In the genomic region with DNA sequence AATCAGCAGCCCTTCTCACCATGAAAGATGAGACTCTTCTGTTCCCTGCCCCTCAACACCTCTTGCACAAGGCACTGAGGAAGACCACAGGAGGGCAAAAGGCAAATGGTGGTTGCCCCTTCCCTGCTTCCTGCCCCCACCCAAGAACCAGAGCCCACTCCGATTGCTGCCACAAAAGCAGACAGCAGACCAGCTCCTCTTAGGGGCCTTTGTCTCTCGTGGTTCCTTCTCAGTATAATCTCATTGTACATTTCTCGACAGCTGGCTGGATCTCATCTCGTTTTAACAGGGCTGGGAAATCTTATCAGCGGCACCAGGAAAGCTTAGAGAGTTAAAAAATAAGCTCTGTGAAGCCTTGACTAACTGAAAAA, we compare ENCODE assay signal across 8 cellular contexts. TPM values are rescaled to one million over a fixed set of nuclear protein-coding genes. Genes with fewer than 3 reads are reported as not detected.
DNase-seq lines count a peak whose midpoint lies in the region; ATAC-seq, FAIRE-seq and TF ChIP-seq lines count a peak whose summit lies in the region.

No MANE protein-coding gene starts in this region.

- no peak for ATAC-seq in GM18868 (IDR thresholded peaks at IDR 0.05; ENCODE audit: unreplicated experiment)

- H2AFZ ChIP-seq in MM.1S (ENCODE audit: low read length) (peak overlapping the region; percentile 26; the same call in 1 of the 2 replicates), H1 (ENCODE audit: low read length) (no peak overlapping the region)

- no peak overlapping the region for H3K23ac ChIP-seq in H1 (ENCODE audit: insufficient read length)

- H3K56ac ChIP-seq in H1 (replicated peaks; ENCODE audit: insufficient read length, low read depth, low read length) = no peak overlapping the region

- 0 out of 2 replicates have a peak overlapping the region, but pooled peaks have one; percentile 28 for H2AK5ac ChIP-seq in H1 (ENCODE audit: low read depth, low read length)

- H3K14ac ChIP-seq in H1 (ENCODE audit: insufficient read length) = no peak overlapping the region

- no peak for DNase-seq in BJ (ENCODE audit: low read depth)
- no peak for DNase-seq in MM.1S
- DNase-seq in H1 (ENCODE audit: low read depth in 1 of 2, low spot score in 2 of 2) = no peak
- no peak for DNase-seq in epidermal melanocyte (ENCODE audit: insufficient read length, low spot score)
- DNase-seq in NCI-H1417 treated with DMSO at 0.1 percent for 48 hours (lab: John Stamatoyannopoulos, UW) = no peak
- DNase-seq in effector CD8-positive, alpha-beta T cell (lab: John Stamatoyannopoulos, UW) = no peak

- no peak overlapping the region for H2BK15ac ChIP-seq in H1 (ENCODE audit: low read length)

- no peaks in the 10 kb centered on the region for H3K79me1 ChIP-seq in H1 (ENCODE audit: low read depth, low read length)

- H3K79me2 ChIP-seq in MM.1S (ENCODE audit: low read length) (no peaks in the 10 kb centered on the region), H1 (ENCODE audit: control insufficient read depth in 1 of 2, insufficient read depth in 2 of 2, low read length in 2 of 2) (no peaks in the 10 kb centered on the region)

- TF ChIP-seq RAD21 in H1 (IDR thresholded peaks at IDR 0.05 in 1 of 2, conservative IDR thresholded peaks at IDR 0.05 in 1 of 2; ENCODE audit: low read depth in 2 of 2, low read length in 2 of 2) = no peak

- TF ChIP-seq EP300 in H1 (IDR thresholded peaks at IDR 0.05; ENCODE audit: borderline replicate concordance in 1 of 2, low read depth in 2 of 2, low read length in 2 of 2) = no peak

- H3K23me2 ChIP-seq in H1 (ENCODE audit: low read depth, low read length) = peaks cover 8% of the 10 kb centered on the region; the same call in 1 of the 2 replicates

- POLR2A ChIA-PET in BJ (lab: Charles Lee) (no interaction called here), H1 (lab: Charles Lee; ENCODE audit: partially characterized antibody) (interaction anchor here (0.9 to 1.6 kb wide), 4 partner anchors 8 to 19 kb away, joined by 3 to 4 read pairs (median 4); no protein-coding TSS in a partner anchor)

- no peak overlapping the region for H3K4ac ChIP-seq in H1 (replicated peaks; ENCODE audit: insufficient read length, low read depth, low read length)

- peaks cover 7% of the 10 kb centered on the region; the same call in 1 of the 2 replicates for H3K4me1 ChIP-seq in MM.1S (ENCODE audit: low read length)
- peaks cover 0 to 10% (median 5%) of the 10 kb centered on the region in 4 experiments; a peak in 6 of 7 replicates for H3K4me1 ChIP-seq in H1 (replicated peaks in 1 of 4; ENCODE audit: control insufficient read depth in 3 of 4, insufficient read depth in 4 of 4, low read length in 3 of 4)
- peaks cover 54 to 59% of the 10 kb centered on the region in 2 experiments for H3K4me1 ChIP-seq in neutrophil (ENCODE audit: control insufficient read depth in 1 of 2, insufficient read depth in 1 of 2, low read depth in 1 of 2, low read length in 1 of 2)

- H2BK20ac ChIP-seq in H1 (ENCODE audit: low read length) = no peak overlapping the region

- no peaks in the 10 kb centered on the region for H3K9me2 ChIP-seq in MM.1S (replicated peaks; ENCODE audit: insufficient read depth, low read length)

- no peak for TF ChIP-seq POLR2A in H1 (IDR thresholded peaks at IDR 0.05; ENCODE audit: control extremely low read depth in 1 of 2, low read depth in 2 of 2, low read length in 2 of 2)

- H3K27ac ChIP-seq in MM.1S (ENCODE audit: low read length) (no peak overlapping the region), H1 (ENCODE audit: low read depth, low read length) (no peak overlapping the region), neutrophil (peak overlapping the region; percentile 52)

- H3K36me3 ChIP-seq in BJ (ENCODE audit: control insufficient read depth, insufficient read depth, low read length) (no peaks in the 10 kb centered on the region), MM.1S (replicated peaks; ENCODE audit: insufficient read depth, low read length) (no peaks in the 10 kb centered on the region), H1 (ENCODE audit: control insufficient read depth in 2 of 4, insufficient read depth in 4 of 4, low read length in 3 of 4) (no peaks in the 10 kb centered on the region), neutrophil (no peaks in the 10 kb centered on the region)

- H2BK5ac ChIP-seq in H1 (ENCODE audit: low read depth, low read length) = no peak overlapping the region

- WGBS in H1 (ENCODE audit: extremely low coverage in 1 of 2, insufficient coverage in 1 of 2, insufficient read length in 1 of 2, insufficient replicate concordance in 2 of 2, low coverage in 1 of 2, low lambda C conversion rate in 2 of 2, missing lambda C conversion rate in 1 of 2), 2 experiments = 92% methylated on average over 5 of the region's 5 CpGs; no CpG with 5 or more reads in 1 of the 2 experiments

- no peak for FAIRE-seq in H1 (lab: Jason Lieb, UNC)

- peaks cover 5% of the 10 kb centered on the region; the same call in 1 of the 2 replicates for H3F3A ChIP-seq in MM.1S (ENCODE audit: insufficient read depth, low read length)

- no peaks in the 10 kb centered on the region for H4K20me1 ChIP-seq in MM.1S (ENCODE audit: insufficient read depth, low read length)
- no peaks in the 10 kb centered on the region for H4K20me1 ChIP-seq in H1 (replicated peaks in 1 of 2; ENCODE audit: control insufficient read depth in 1 of 2, insufficient read depth in 2 of 2, low read length in 2 of 2)

- H3K27me3 ChIP-seq in BJ (ENCODE audit: control insufficient read depth, insufficient read depth, low read length) (no peaks in the 10 kb centered on the region), MM.1S (replicated peaks; ENCODE audit: insufficient read depth, low read length) (no peaks in the 10 kb centered on the region; the same call in 1 of the 2 replicates), H1 (replicated peaks in 1 of 4; ENCODE audit: control insufficient read depth in 3 of 4, extremely low read depth in 1 of 4, insufficient read depth in 3 of 4, low read length in 3 of 4) (peaks cover 0 to 7% (median 2%) of the 10 kb centered on the region in 4 experiments; a peak in 4 of 7 replicates), neutrophil (no peaks in the 10 kb centered on the region)

- no peak overlapping the region for H2BK120ac ChIP-seq in H1 (replicated peaks; ENCODE audit: low read depth, low read length)

- no peak for TF ChIP-seq CTCF in BJ (IDR thresholded peaks at IDR 0.05; ENCODE audit: insufficient read depth, low read depth, low read length)
- no peak for TF ChIP-seq CTCF in MM.1S (IDR thresholded peaks at IDR 0.05; ENCODE audit: low read length)
- no peak for TF ChIP-seq CTCF in H1 (IDR thresholded peaks at IDR 0.05; ENCODE audit: control extremely low read depth in 1 of 3, insufficient read depth in 1 of 3, low read depth in 1 of 3, low read length in 3 of 3)
- no peak for TF ChIP-seq CTCF in neutrophil (IDR thresholded peaks at IDR 0.05)

- peak overlapping the region; percentile 18; the same call in 1 of the 2 replicates for H4K8ac ChIP-seq in H1 (ENCODE audit: extremely low read depth, insufficient read depth, low read length)

- no peak overlapping the region for H3K18ac ChIP-seq in H1 (ENCODE audit: extremely low read depth, low read length)

- no peak overlapping the region for H3K9ac ChIP-seq in MM.1S (ENCODE audit: low read length)
- H3K9ac ChIP-seq in H1 (replicated peaks in 1 of 4; ENCODE audit: extremely low read depth in 1 of 4, low read depth in 3 of 4, low read length in 3 of 4) = no peak overlapping the region

- CTCF ChIA-PET in BJ (lab: Yijun Ruan, JAX) = interaction anchor here (0.7 to 2.3 kb wide), 5 partner anchors 10 to 164 kb away, joined by 3 to 10 read pairs (median 4); no protein-coding TSS in a partner anchor
- CTCF ChIA-PET in H1 (lab: Charles Lee; ENCODE audit: partially characterized antibody) = interaction anchor here (0.6 to 1.4 kb wide), 5 partner anchors 26 to 938 kb away, joined by 3 to 5 read pairs (median 4); no protein-coding TSS in a partner anchor

- no peak overlapping the region for H4K5ac ChIP-seq in H1 (ENCODE audit: insufficient read length, low read depth, low read length)

- H4K91ac ChIP-seq in H1 (replicated peaks; ENCODE audit: insufficient read length, low read length) = peak overlapping the region; percentile 16

- H2BK12ac ChIP-seq in H1 (ENCODE audit: low read depth, low read length) = no peak overlapping the region

- peak overlapping the region; percentile 64 for H3K4me2 ChIP-seq in MM.1S (ENCODE audit: low read depth, low read length)
- peak overlapping the region; percentile 69 to 90 for H3K4me2 ChIP-seq in H1 (ENCODE audit: insufficient read depth in 1 of 2, low read depth in 2 of 2, low read length in 2 of 2)

- H3K9me3 ChIP-seq in MM.1S (replicated peaks; ENCODE audit: insufficient read depth, low read length) (no peaks in the 10 kb centered on the region), H1 (ENCODE audit: insufficient read depth in 2 of 2, low read depth in 1 of 2, low read length in 1 of 2) (peaks cover 5 to 7% of the 10 kb centered on the region in 2 experiments; a peak in 2 of 4 replicates), neutrophil (no peaks in the 10 kb centered on the region)

- H3K4me3 ChIP-seq in BJ (ENCODE audit: low read depth, low read length) = peak overlapping the region; percentile 58
- peak overlapping the region; percentile 66 for H3K4me3 ChIP-seq in MM.1S (ENCODE audit: low read length)
- H3K4me3 ChIP-seq in H1 (ENCODE audit: extremely low read depth in 1 of 4, insufficient read depth in 2 of 4, low read depth in 3 of 4, low read length in 4 of 4) = peak overlapping the region in 3 of 4 experiments; percentile 47 to 59 (median 53); a peak in 2 of 8 replicates
- peak overlapping the region; percentile 62 to 65 for H3K4me3 ChIP-seq in neutrophil (ENCODE audit: low read depth in 1 of 2, low read length in 1 of 2)

TF ChIP-seq in H1, 55 proteins besides CTCF, POLR2A, EP300 and RAD21 (continues in another document):
- TF ChIP-seq SP2 (IDR thresholded peaks at IDR 0.05; ENCODE audit: low read length) (no peak), CBX5 (IDR thresholded peaks at IDR 0.05; ENCODE audit: low read depth, low read length) (no peak), TAF7 (optimal IDR thresholded peaks at IDR 0.05; ENCODE audit: borderline replicate concordance, low read depth, low read length) (no peak), TAF1 (IDR thresholded peaks at IDR 0.05; ENCODE audit: low read depth, low read length) (no peak), TEAD4 (IDR thresholded peaks at IDR 0.05; ENCODE audit: low read depth, low read length) (no peak), MAFK (IDR thresholded peaks at IDR 0.05; ENCODE audit: low read depth, low read length) (no peak)

RNA-seq across cellular contexts. Expression of gene MVB12B, which starts 1.1 kb away (rescaled TPM):
- polyA plus RNA-seq in BJ (2011; rRNA removed) = 2.1 and 2.7 TPM in 2 replicates
- polyA minus RNA-seq in BJ (2011; rRNA and poly(A)+ RNA removed) = 5.1 and 6.4 TPM in 2 replicates
- 5.0 and 5.9 TPM in 2 replicates for total RNA-seq in H1 (2021; fragmentation: NEBNext Ultra II Directional; extraction: Animal tissue kit (Norgen Biotek cat#: 25700))
- polyA plus RNA-seq in H1 (2011; rRNA removed) = 2.6 and 3.7 TPM in 2 replicates
- polyA plus RNA-seq in H1 (2011; cell fraction: cytosol; rRNA removed) = 3.0 TPM
- polyA plus RNA-seq in H1 (2011; cell fraction: nucleus; rRNA removed) = 5.0 TPM
- polyA plus RNA-seq in H1 (2012, experiment 1 of 2) = 3.1 to 4.5 TPM (median 3.4 TPM) in 4 replicates
- polyA plus RNA-seq in H1 (2012, experiment 2 of 2) = 3.0 TPM
- 2.8 TPM for polyA plus RNA-seq in H1 (2013, experiment 1 of 2)
- polyA plus RNA-seq in H1 (2013, experiment 2 of 2) = 2.6 TPM
- 4.5 and 4.6 TPM in 2 replicates for polyA minus RNA-seq in H1 (2011; rRNA and poly(A)+ RNA removed)
- polyA minus RNA-seq in H1 (2011; cell fraction: cytosol; rRNA and poly(A)+ RNA removed) = 6.5 TPM
- 9.8 TPM for polyA minus RNA-seq in H1 (2011; cell fraction: nucleus; rRNA and poly(A)+ RNA removed)
